16 cellular contexts compared by ENCODE assay signal in the genomic region with DNA sequence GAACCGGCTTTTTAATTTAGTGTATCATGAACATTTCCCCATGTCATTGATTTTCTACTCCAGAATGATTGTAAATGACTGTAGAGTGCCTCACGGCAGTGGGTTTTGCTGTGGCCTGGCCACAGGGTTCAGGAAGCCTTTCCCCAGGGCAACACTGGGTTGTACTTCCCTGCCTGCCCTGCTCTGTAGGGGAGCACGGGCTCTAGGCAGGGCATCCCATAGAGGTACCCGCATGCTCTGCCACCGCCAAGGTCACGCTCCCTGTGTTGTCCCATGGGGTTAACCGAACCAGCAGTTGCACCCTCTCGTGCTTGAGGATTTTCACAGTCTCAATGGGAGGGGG.
DNase-seq lines count a peak whose midpoint lies in the region; ATAC-seq and TF ChIP-seq lines count a peak whose summit lies in the region.
"Had no signal": no experiment of that assay in that cellular context is flagged by ENCODE, and none has a peak within 500 bp of the region (broad histone marks: within the 10 kb centered on the region; RNA-seq: fewer than 3 reads in every experiment).

No MANE protein-coding gene starts in this region.

- no peaks in the 10 kb centered on the region for H3K9me3 ChIP-seq in BLaER1
- peaks cover 0 to 10% (median 0%) of the 10 kb centered on the region in 11 experiments; a peak in 1 of 22 replicates for H3K9me3 ChIP-seq in BLaER1 treated with 17β-estradiol and CSF1 and Interleukin-3, amounts not matched to agents 10 nM and 100 nM (replicated peaks in 1 of 11)
- H3K9me3 ChIP-seq: body of pancreas, HAP-1, mucosa of descending colon, psoas muscle had no signal

- H3K36me3 Mint-ChIP-seq in activated CD8-positive, alpha-beta T cell treated with anti-CD3 and anti-CD28 coated beads, Interleukin-2, amount 10 ng/mL, durations not matched to agents 7 days and 5 days (ENCODE audit: low read depth): no peaks in the 10 kb centered on the region

- H4K8ac ChIP-seq in mesendoderm (ENCODE audit: low read depth, low read length): no peak overlapping the region

- H4K5ac ChIP-seq in mesendoderm (ENCODE audit: low read length): no peak overlapping the region

- H3K36me3 ChIP-seq in BLaER1: no peaks in the 10 kb centered on the region
- no peaks in the 10 kb centered on the region for H3K36me3 ChIP-seq in BLaER1 treated with 17β-estradiol and CSF1 and Interleukin-3, amounts not matched to agents 10 nM and 100 nM
- H3K36me3 ChIP-seq in mesendoderm (ENCODE audit: control insufficient read depth, insufficient read depth, low read length): no peaks in the 10 kb centered on the region
- H3K36me3 ChIP-seq: HAP-1 had no signal

- WGBS in mesendoderm (ENCODE audit: extremely low coverage, insufficient coverage, low lambda C conversion rate): no CpG with 5 or more reads among the region's 8 CpGs
- WGBS in lower leg skin, 2 donors: 80 to 89% methylated on average over 8 of the region's 8 CpGs

- no peaks in the 10 kb centered on the region for H3K79me2 ChIP-seq in mesendoderm (ENCODE audit: control insufficient read depth, insufficient read depth, low read length)

- CTCF ChIA-PET in activated CD8-positive, alpha-beta T cell treated with anti-CD3 and anti-CD28 coated beads, Interleukin-2, amount 10 ng/mL, durations not matched to agents 7 days and 5 days (lab: Charles Lee): interaction anchor here (1.0 to 1.9 kb wide), 6 partner anchors 10 to 276 kb away, joined by 3 to 10 read pairs (median 4); partner anchors contain the start of gene AGBL3

- no peak overlapping the region for H2BK120ac ChIP-seq in mesendoderm (ENCODE audit: low read depth, low read length)

- intact Hi-C loops in lower leg skin (cut with DNase I; ENCODE audit: low total_unique reads): no loop called here

- no peak overlapping the region for H2AK5ac ChIP-seq in mesendoderm (ENCODE audit: low read length)

- H3K4me3 Mint-ChIP-seq in activated CD8-positive, alpha-beta T cell treated with anti-CD3 and anti-CD28 coated beads, Interleukin-2, amount 10 ng/mL, durations not matched to agents 7 days and 5 days: peak overlapping the region; percentile 22

- peak overlapping the region; percentile 90 for H3K27ac Mint-ChIP-seq in activated CD8-positive, alpha-beta T cell treated with anti-CD3 and anti-CD28 coated beads, Interleukin-2, amount 10 ng/mL, durations not matched to agents 7 days and 5 days

- peaks cover 16% of the 10 kb centered on the region for H3K4me1 Mint-ChIP-seq in activated CD8-positive, alpha-beta T cell treated with anti-CD3 and anti-CD28 coated beads, Interleukin-2, amount 10 ng/mL, durations not matched to agents 7 days and 5 days (ENCODE audit: low read depth)

- TF ChIP-seq POLR2A in lower leg skin (IDR thresholded peaks at IDR 0.05): no peak

- peak overlapping the region; percentile 65 for H3K56ac ChIP-seq in mesendoderm (ENCODE audit: low read length)

- H3K27me3 ChIP-seq in BLaER1 (no peaks in the 10 kb centered on the region), mesendoderm (ENCODE audit: insufficient read depth, low read length, poor library complexity) (no peaks in the 10 kb centered on the region)
- no peaks in the 10 kb centered on the region for H3K27me3 ChIP-seq in BLaER1 treated with 17β-estradiol and CSF1 and Interleukin-3, amounts not matched to agents 10 nM and 100 nM
- H3K27me3 ChIP-seq: body of pancreas had no signal

- H3K4me3 ChIP-seq in BLaER1 (no peak overlapping the region), mesendoderm (ENCODE audit: low read length) (no peak overlapping the region), lower leg skin (ENCODE audit: low read depth, poor library complexity, severe bottlenecking) (no peak overlapping the region)
- no peak overlapping the region for H3K4me3 ChIP-seq in BLaER1 treated with 17β-estradiol and CSF1 and Interleukin-3, amounts not matched to agents 10 nM and 100 nM
- H3K4me3 ChIP-seq: body of pancreas, HAP-1, mucosa of descending colon, psoas muscle had no signal

- no peak for ATAC-seq in activated CD8-positive, alpha-beta T cell treated with anti-CD3 and anti-CD28 coated beads, Interleukin-2, amount 10 ng/mL, durations not matched to agents 7 days and 5 days
- ATAC-seq in GM21723 (IDR thresholded peaks at IDR 0.05; ENCODE audit: unreplicated experiment) (no peak), HG02973 (IDR thresholded peaks at IDR 0.05; ENCODE audit: unreplicated experiment) (no peak)
- ATAC-seq: body of pancreas, mucosa of descending colon, psoas muscle had no signal

- no peaks in the 10 kb centered on the region for H3K79me1 ChIP-seq in mesendoderm (ENCODE audit: low read length)

- H3K27ac ChIP-seq in BLaER1: 0 out of 2 replicates have a peak overlapping the region, but pooled peaks have one; percentile 7
- no peak overlapping the region for H3K27ac ChIP-seq in BLaER1 treated with 17β-estradiol and CSF1 and Interleukin-3, amounts not matched to agents 10 nM and 100 nM
- no peak overlapping the region for H3K27ac ChIP-seq in mesendoderm (ENCODE audit: low read depth, low read length)
- H3K27ac ChIP-seq: body of pancreas, psoas muscle had no signal

- H3K9ac ChIP-seq in BLaER1 (no peak overlapping the region), mesendoderm (ENCODE audit: low read length) (no peak overlapping the region)
- no peak overlapping the region for H3K9ac ChIP-seq in BLaER1 treated with 17β-estradiol and CSF1 and Interleukin-3, amounts not matched to agents 10 nM and 100 nM

- POLR2A ChIA-PET in activated CD8-positive, alpha-beta T cell treated with anti-CD3 and anti-CD28 coated beads, Interleukin-2, amount 10 ng/mL, durations not matched to agents 7 days and 5 days (lab: Charles Lee): interaction anchor here (1.0 kb wide), 1 partner anchor 275 kb away, joined by 4 read pairs; the partner anchor contains the start of gene AGBL3

- H2BK15ac ChIP-seq in mesendoderm (replicated peaks; ENCODE audit: low read depth): no peak overlapping the region

- H3K18ac ChIP-seq in mesendoderm (ENCODE audit: low read length): no peak overlapping the region

- peaks cover 14% of the 10 kb centered on the region for H3K4me1 ChIP-seq in BLaER1
- peaks cover 8 to 15% (median 13%) of the 10 kb centered on the region in 10 experiments; a peak in 14 of 20 replicates for H3K4me1 ChIP-seq in BLaER1 treated with 17β-estradiol and CSF1 and Interleukin-3, amounts not matched to agents 10 nM and 100 nM
- H3K4me1 ChIP-seq in mesendoderm (ENCODE audit: control insufficient read depth, low read depth, low read length): peaks cover 7% of the 10 kb centered on the region
- H3K4me1 ChIP-seq: body of pancreas, psoas muscle had no signal

- peak overlapping the region; percentile 43 for H3K4me2 ChIP-seq in BLaER1
- H3K4me2 ChIP-seq in BLaER1 treated with 17β-estradiol and CSF1 and Interleukin-3, amounts not matched to agents 10 nM and 100 nM: peak overlapping the region in 9 of 11 experiments; percentile 12 to 64 (median 47); a peak in 16 of 22 replicates
- no peak overlapping the region for H3K4me2 ChIP-seq in mesendoderm (ENCODE audit: low read length)

- no peak for DNase-seq in activated CD8-positive, alpha-beta T cell treated with anti-CD3 and anti-CD28 coated beads, Interleukin-2, amount 10 ng/mL, durations not matched to agents 7 days and 5 days
- DNase-seq in mesendoderm (no peak), lower leg skin (ENCODE audit: low spot score in 2 of 2) (no peak), NCI-H82 treated with DMSO at 0.1 percent for 48 hours (lab: John Stamatoyannopoulos, UW; ENCODE audit: unreplicated experiment) (no peak)
- DNase-seq: body of pancreas, Kasumi-1, mucosa of descending colon, NCI-H1930, NCI-H526 treated with DMSO at 0.1 percent for 48 hours, psoas muscle, T1000 had no signal

- no peak overlapping the region for H3K4ac ChIP-seq in mesendoderm (ENCODE audit: low read depth, low read length)

- H4K20me1 ChIP-seq in BLaER1: no peaks in the 10 kb centered on the region
- H4K20me1 ChIP-seq in BLaER1 treated with 17β-estradiol and CSF1 and Interleukin-3, amounts not matched to agents 10 nM and 100 nM: no peaks in the 10 kb centered on the region

- no peak overlapping the region for H2BK5ac ChIP-seq in mesendoderm (ENCODE audit: low read length)

- H3K27me3 Mint-ChIP-seq in activated CD8-positive, alpha-beta T cell treated with anti-CD3 and anti-CD28 coated beads, Interleukin-2, amount 10 ng/mL, durations not matched to agents 7 days and 5 days (ENCODE audit: low read depth): no peaks in the 10 kb centered on the region

- H3K23ac ChIP-seq in mesendoderm (ENCODE audit: low read length): no peak overlapping the region

- no peak for TF ChIP-seq CTCF in lower leg skin (IDR thresholded peaks at IDR 0.05)

- H3K9me3 Mint-ChIP-seq in activated CD8-positive, alpha-beta T cell treated with anti-CD3 and anti-CD28 coated beads, Interleukin-2, amount 10 ng/mL, durations not matched to agents 7 days and 5 days (ENCODE audit: insufficient read depth): no peaks in the 10 kb centered on the region
